ENCODE assay signal across 8 cellular contexts in genomic region chr17:143785-144281, GRCh38. TPM values are rescaled to one million over a fixed set of nuclear protein-coding genes. Genes with fewer than 3 reads are reported as not detected.
DNase-seq lines count a peak whose midpoint lies in the region; ATAC-seq and TF ChIP-seq lines count a peak whose summit lies in the region.

No MANE protein-coding gene starts in this region.

- H3K4me3 ChIP-seq in CD8-positive, alpha-beta memory T cell (ENCODE audit: low read length) = no peak overlapping the region
- H3K4me3 ChIP-seq in HFF-Myc (replicated peaks; ENCODE audit: low read depth, low read length) = no peak overlapping the region
- peak overlapping the region in 18 of 59 donors; percentile 8 to 50 (median 26) for H3K4me3 ChIP-seq in dorsolateral prefrontal cortex

- DNase-seq in CD8-positive, alpha-beta memory T cell = peak; percentile 71 to 84 (median 75)
- DNase-seq in HFF-Myc (ENCODE audit: extremely low read depth, low read depth) (no peak), NCI-H748 treated with DMSO at 0.1 percent for 48 hours (lab: John Stamatoyannopoulos, UW) (peak; percentile 68), dorsolateral prefrontal cortex (peak; percentile 56 to 89 (median 70)), memory B cell (ENCODE audit: low spot score in 2 of 2) (peak; percentile 88 to 97)
- DNase-seq in activated CD8-positive, alpha-beta T cell treated with anti-CD3 and anti-CD28 coated beads for 36 hours = peak; percentile 80
- DNase-seq in stimulated activated CD8-positive, alpha-beta memory T cell treated with anti-CD3 and anti-CD28 coated beads, Interleukin-12 subunit alpha, Interleukin-12 subunit beta, amount 100 ng/mL, for 24 hours (ENCODE audit: extremely low read depth) = peak; percentile 53

- ATAC-seq in activated CD8-positive, alpha-beta T cell treated with anti-CD3 and anti-CD28 coated beads for 36 hours = peak; percentile 95
- peak; percentile 95 for ATAC-seq in memory B cell (ENCODE audit: low read depth)
- ATAC-seq in GM21367 (IDR thresholded peaks at IDR 0.05; ENCODE audit: unreplicated experiment) = no peak

- CTCF ChIA-PET in CD8-positive, alpha-beta memory T cell (lab: Charles Lee) = interaction anchor here (2.9 kb wide), 1 partner anchor 243 kb away, joined by 14 read pairs; no protein-coding TSS in a partner anchor
- CTCF ChIA-PET in activated CD8-positive, alpha-beta T cell treated with anti-CD3 and anti-CD28 coated beads for 36 hours (lab: Charles Lee) = interaction anchor here (2.5 kb wide), 1 partner anchor 242 kb away, joined by 12 read pairs; no protein-coding TSS in a partner anchor

- H3K36me3 Mint-ChIP-seq in CD8-positive, alpha-beta memory T cell = no peaks in the 10 kb centered on the region
- H3K36me3 Mint-ChIP-seq in activated CD8-positive, alpha-beta T cell treated with anti-CD3 and anti-CD28 coated beads for 36 hours (ENCODE audit: low read depth) = no peaks in the 10 kb centered on the region
- no peaks in the 10 kb centered on the region for H3K36me3 Mint-ChIP-seq in memory B cell

- H3K4me1 Mint-ChIP-seq in CD8-positive, alpha-beta memory T cell = peaks cover 4 to 5% (median 4%) of the 10 kb centered on the region in 3 donors
- H3K4me1 Mint-ChIP-seq in activated CD8-positive, alpha-beta T cell treated with anti-CD3 and anti-CD28 coated beads for 36 hours (ENCODE audit: low read depth) = peaks cover 2% of the 10 kb centered on the region
- peaks cover 2% of the 10 kb centered on the region for H3K4me1 Mint-ChIP-seq in memory B cell

- TF ChIP-seq CTCF in HFF-Myc (IDR thresholded peaks at IDR 0.05; ENCODE audit: low read depth, low read length, missing control alignments) = peak; percentile 75
- TF ChIP-seq CTCF in activated CD8-positive, alpha-beta T cell treated with anti-CD3 and anti-CD28 coated beads for 36 hours (IDR thresholded peaks at IDR 0.05) = peak; percentile 88
- TF ChIP-seq CTCF in dorsolateral prefrontal cortex (IDR thresholded peaks at IDR 0.05 in 54 of 56, conservative IDR thresholded peaks at IDR 0.05 in 2 of 56; ENCODE audit: low read depth in 1 of 56, partially characterized antibody in 56 of 56) = peak; percentile 66 to 98 (median 91)

- H3K4me1 ChIP-seq in CD8-positive, alpha-beta memory T cell (ENCODE audit: insufficient read depth, low read length) = no peaks in the 10 kb centered on the region

- H3K27me3 Mint-ChIP-seq in CD8-positive, alpha-beta memory T cell = no peaks in the 10 kb centered on the region
- H3K27me3 Mint-ChIP-seq in activated CD8-positive, alpha-beta T cell treated with anti-CD3 and anti-CD28 coated beads for 36 hours = peaks cover 4% of the 10 kb centered on the region
- H3K27me3 Mint-ChIP-seq in memory B cell = peaks cover 12% of the 10 kb centered on the region

- intact Hi-C loops in activated CD8-positive, alpha-beta T cell treated with anti-CD3 and anti-CD28 coated beads for 36 hours (cut with micrococcal nuclease) = loop anchor here (5.0 kb wide), 1 partner anchor 243 kb away; no protein-coding TSS in a partner anchor
- intact Hi-C loops in dorsolateral prefrontal cortex (cut with DNase I) = loop anchor here in 1 of 2 donors (2.0 kb wide), 1 partner anchor 243 kb away; no protein-coding TSS in a partner anchor

- no peak overlapping the region for H3K27ac ChIP-seq in CD8-positive, alpha-beta memory T cell (ENCODE audit: low read depth, low read length)
- H3K27ac ChIP-seq in dorsolateral prefrontal cortex = no peak overlapping the region

- POLR2A ChIA-PET in CD8-positive, alpha-beta memory T cell (lab: Charles Lee) = no interaction called here
- POLR2A ChIA-PET in activated CD8-positive, alpha-beta T cell treated with anti-CD3 and anti-CD28 coated beads for 36 hours (lab: Charles Lee) = no interaction called here

- peak overlapping the region in 1 of 7 donors; percentile 44 for H3K4me3 Mint-ChIP-seq in CD8-positive, alpha-beta memory T cell
- H3K4me3 Mint-ChIP-seq in activated CD8-positive, alpha-beta T cell treated with anti-CD3 and anti-CD28 coated beads for 36 hours = no peak overlapping the region
- H3K4me3 Mint-ChIP-seq in memory B cell = no peak overlapping the region

- no peaks in the 10 kb centered on the region for H3K9me3 ChIP-seq in CD8-positive, alpha-beta memory T cell (ENCODE audit: low read length)

- H3K9me3 Mint-ChIP-seq in CD8-positive, alpha-beta memory T cell = no peaks in the 10 kb centered on the region
- no peaks in the 10 kb centered on the region for H3K9me3 Mint-ChIP-seq in activated CD8-positive, alpha-beta T cell treated with anti-CD3 and anti-CD28 coated beads for 36 hours
- no peaks in the 10 kb centered on the region for H3K9me3 Mint-ChIP-seq in memory B cell

- peak overlapping the region in 1 of 8 donors; percentile 84 for H3K27ac Mint-ChIP-seq in CD8-positive, alpha-beta memory T cell
- H3K27ac Mint-ChIP-seq in activated CD8-positive, alpha-beta T cell treated with anti-CD3 and anti-CD28 coated beads for 36 hours = no peak overlapping the region
- no peak overlapping the region for H3K27ac Mint-ChIP-seq in memory B cell

- H3K27me3 ChIP-seq in CD8-positive, alpha-beta memory T cell (ENCODE audit: insufficient read depth, low read length, poor library complexity, severe bottlenecking) = no peaks in the 10 kb centered on the region
- H3K27me3 ChIP-seq in dorsolateral prefrontal cortex = no peaks in the 10 kb centered on the region

- H3K36me3 ChIP-seq in CD8-positive, alpha-beta memory T cell (ENCODE audit: insufficient read depth, low read length) = no peaks in the 10 kb centered on the region

RNA-seq across cellular contexts. Expression of gene SCGB1C2, which starts 6.5 kb away (rescaled TPM):
- not detected for total RNA-seq in CD8-positive, alpha-beta memory T cell
- polyA plus RNA-seq in CD8-positive, alpha-beta memory T cell = not detected
- not detected for total RNA-seq in activated CD8-positive, alpha-beta T cell treated with anti-CD3 and anti-CD28 coated beads for 36 hours
- not detected for total RNA-seq in dorsolateral prefrontal cortex

RNA-seq across cellular contexts. Expression of gene DOC2B, which starts 37.6 kb away (rescaled TPM):
- under 1 TPM; 0.13 to 0.15 TPM for total RNA-seq in CD8-positive, alpha-beta memory T cell
- not detected for polyA plus RNA-seq in CD8-positive, alpha-beta memory T cell
- total RNA-seq in activated CD8-positive, alpha-beta T cell treated with anti-CD3 and anti-CD28 coated beads for 36 hours = not detected
- total RNA-seq in dorsolateral prefrontal cortex = 10 to 100 TPM in 119 of 120 experiments, 1 to 10 TPM in 1; 5.6 to 56.3 (median 27.1) TPM

Comparison
In these comparisons a context has a peak if more than half of its experiments do, and no peak if none do; other contexts are left out.
1. RNA of gene DOC2B, which starts 37.6 kb away (total RNA-seq): 5.6 to 56.3 TPM in dorsolateral prefrontal cortex; 0.13 to 0.15 TPM in CD8-positive, alpha-beta memory T cell and not detected in activated CD8-positive, alpha-beta T cell treated with anti-CD3 and anti-CD28 coated beads for 36 hours; every median in the first group is over 4 times any median in the second.
2. Peak in every context shown above with its lines, with median percentiles within 50 percentile points of each other: CTCF ChIP-seq.